In genomic region chr9:94920439-94920951, GRCh38 we compare ENCODE assay signal across 1 cellular context.
TF ChIP-seq lines count a peak whose summit lies in the region.

No MANE protein-coding gene starts in this region.

TF ChIP-seq in HepG2, 621 proteins besides CTCF, POLR2A, EP300 and RAD21:
- TF ChIP-seq ZNF839 (CRISPR knock-in tag; IDR thresholded peaks at IDR 0.05; ENCODE audit: borderline replicate concordance) (no peak), U2AF2 (IDR thresholded peaks at IDR 0.05; ENCODE audit: low read depth, low read length) (no peak), PHB2 (IDR thresholded peaks at IDR 0.05; ENCODE audit: partially characterized antibody) (no peak), ZFY (CRISPR knock-in tag; IDR thresholded peaks at IDR 0.05) (no peak), NFKBIZ (CRISPR knock-in tag; IDR thresholded peaks at IDR 0.05) (no peak), IRF1 (CRISPR knock-in tag; IDR thresholded peaks at IDR 0.05; ENCODE audit: low read depth) (no peak), ZNF878 (CRISPR knock-in tag; IDR thresholded peaks at IDR 0.05) (no peak)
